Comparison of ENCODE assay signal across 8 cellular contexts in genomic region chr5:175507671-175508070, GRCh38.
DNase-seq lines count a peak whose midpoint lies in the region; FAIRE-seq lines count a peak whose summit lies in the region.
"Not testable (repeated sequence)": the region's sequence is repeated elsewhere in the genome, so short reads cannot be mapped to it uniquely, and the experiment has no call there.

No MANE protein-coding gene starts in this region.

- H3K27me3 Mint-ChIP-seq in T-helper 2 cell treated with Interferon-gamma antibody and Interleukin-4, amounts not matched to agents 5 μg/mL and 100 μg/mL, for 36 hours (ENCODE audit: low read depth): not testable (repeated sequence)

- peaks cover 70% of the 10 kb centered on the region for H3K36me3 Mint-ChIP-seq in T-helper 2 cell treated with Interferon-gamma antibody and Interleukin-4, amounts not matched to agents 5 μg/mL and 100 μg/mL, for 36 hours (ENCODE audit: low read depth)

- peaks cover 25% of the 10 kb centered on the region for H3K4me1 Mint-ChIP-seq in T-helper 2 cell treated with Interferon-gamma antibody and Interleukin-4, amounts not matched to agents 5 μg/mL and 100 μg/mL, for 36 hours (ENCODE audit: low read depth)

- not testable (repeated sequence) for H3K9me3 Mint-ChIP-seq in T-helper 2 cell treated with Interferon-gamma antibody and Interleukin-4, amounts not matched to agents 5 μg/mL and 100 μg/mL, for 36 hours

- H3K27ac Mint-ChIP-seq in T-helper 2 cell treated with Interferon-gamma antibody and Interleukin-4, amounts not matched to agents 5 μg/mL and 100 μg/mL, for 36 hours: peak overlapping the region; percentile 88

- FAIRE-seq in GM18507 (lab: Jason Lieb, UNC): peak; percentile 41

- DNase-seq in GM18507 (ENCODE audit: extremely low spot score, insufficient read length, low read depth): not testable (repeated sequence)
- DNase-seq in T-helper 2 cell treated with Interferon-gamma antibody and Interleukin-4, amounts not matched to agents 5 μg/mL and 100 μg/mL, for 36 hours (ENCODE audit: low spot score): peak; percentile 47
- peak; percentile 38 to 46 for DNase-seq in activated CD4-positive, alpha-beta T cell treated with anti-CD3 and anti-CD28 coated beads, Interleukin-2, amount 50 U/mL, for 4 hours
- DNase-seq in activated T-cell treated with anti-CD3 and anti-CD28 coated beads, Interleukin-2, amount 50 U/mL, for 1 hour: peak; percentile 41
- peak; percentile 38 for DNase-seq in activated naive CD4-positive, alpha-beta T cell treated with Interleukin-2 at 50 U/mL for 16 hours
- peak; percentile 6 for DNase-seq in effector CD8-positive, alpha-beta T cell (lab: John Stamatoyannopoulos, UW)
- peak; percentile 59 for DNase-seq in stimulated activated CD4-positive, alpha-beta T cell treated with anti-CD3 and anti-CD28 coated beads, Interleukin-2, amount 100 ng/mL, for 4 hours (ENCODE audit: low read depth)
- DNase-seq in stimulated activated naive CD4-positive, alpha-beta T cell (lab: John Stamatoyannopoulos, UW): peak; percentile 10 to 50 (median 14)

- peak overlapping the region; percentile 30 for H3K4me3 Mint-ChIP-seq in T-helper 2 cell treated with Interferon-gamma antibody and Interleukin-4, amounts not matched to agents 5 μg/mL and 100 μg/mL, for 36 hours
